In genomic region chr4:111811661-111812060, GRCh38 we compare ENCODE assay signal across 26 cellular contexts.
"Had no signal": no experiment of that assay in that cellular context is flagged by ENCODE, and none has a peak within 500 bp of the region (broad histone marks: within the 10 kb centered on the region; RNA-seq: fewer than 3 reads in every experiment).

No MANE protein-coding gene starts in this region.

- DNase-seq: stimulated activated CD4-positive, alpha-beta T cell treated with anti-CD3 and anti-CD28 coated beads, Interleukin-2, amount 100 ng/mL, for 24 hours; stimulated activated CD4-positive, alpha-beta T cell treated with anti-CD3 and anti-CD28 coated beads, Interleukin-2, amount 100 ng/mL, for 48 hours; stimulated activated CD4-positive, alpha-beta T cell treated with anti-CD3 and anti-CD28 coated beads, Interleukin-4, amount 100 ng/mL, for 1 hour; stimulated activated CD4-positive, alpha-beta T cell treated with anti-CD3 and anti-CD28 coated beads, Interleukin-4, amount 100 ng/mL, for 24 hours; stimulated activated CD4-positive, alpha-beta T cell treated with anti-CD3 and anti-CD28 coated beads, Interleukin-4, amount 100 ng/mL, for 4 hours; stimulated activated CD8-positive, alpha-beta memory T cell treated with anti-CD3 and anti-CD28 coated beads, Interleukin-4, amount 100 ng/mL, for 48 hours; stimulated activated naive B cell treated with anti-CD40 and anti-IgM and Interleukin-4, amounts not matched to agents 10 μg/mL and 1 μg/mL and 100 μg/mL, for 72 hours; stimulated activated naive CD4-positive, alpha-beta T cell; stimulated activated naive CD4-positive, alpha-beta T cell treated with Interleukin-2 at 50 U/mL for 16 hours; stimulated activated naive CD8-positive, alpha-beta T cell treated with anti-CD3 and anti-CD28 coated beads, Interleukin-15, amount 100 ng/mL, for 72 hours; stimulated activated naive CD8-positive, alpha-beta T cell treated with anti-CD3 and anti-CD28 coated beads, Interleukin-15, Interleukin-2, amounts not matched to agents 100 U/mL and 50 U/mL, for 24 hours; stomach; substantia nigra; testis; thyroid gland; tibial artery; transverse colon; upper lobe of left lung; upper lobe of right lung; uterus had no signal

- FAIRE-seq: urothelium cell line had no signal

- H3K4me3 ChIP-seq: stomach, testis, thoracic aorta, thyroid gland, tibial artery, tibial nerve, transverse colon, upper lobe of left lung, upper lobe of right lung, uterus, vagina had no signal

- H3K4me1 ChIP-seq: stomach, testis, thyroid gland, tibial artery, tibial nerve, transverse colon, upper lobe of left lung, upper lobe of right lung, uterus, vagina had no signal

- H3K27ac ChIP-seq: stomach, testis, thoracic aorta, thyroid gland, tibial artery, tibial nerve, transverse colon, upper lobe of left lung, upper lobe of right lung, uterus, vagina had no signal

- H3K9me3 ChIP-seq: testis, thoracic aorta, thyroid gland, tibial artery, transverse colon, upper lobe of left lung, upper lobe of right lung, uterus, vagina had no signal

- H3K27me3 ChIP-seq: stomach, testis, thyroid gland, tibial nerve, transverse colon, upper lobe of left lung, upper lobe of right lung, uterus, vagina had no signal

- H3K36me3 ChIP-seq: stomach, thoracic aorta, thyroid gland, tibial artery, tibial nerve, transverse colon, upper lobe of left lung, upper lobe of right lung, uterus, vagina had no signal

- ATAC-seq: stimulated activated effector memory CD8-positive, alpha-beta T cell treated with anti-CD3 and anti-CD28 coated beads, Interleukin-12 subunit alpha, Interleukin-12 subunit beta, amount 100 ng/mL, for 72 hours; stimulated activated memory B cell treated with anti-CD40 and anti-IgM and Interleukin-4, amounts not matched to agents 10 μg/mL and 1 μg/mL and 100 μg/mL, for 72 hours; stimulated activated naive B cell treated with anti-CD40 and anti-IgM and Interleukin-4, amounts not matched to agents 10 μg/mL and 1 μg/mL and 100 μg/mL, for 72 hours; stimulated activated naive CD8-positive, alpha-beta T cell treated with anti-CD3 and anti-CD28 coated beads, Interleukin-15, amount 100 ng/mL, for 72 hours; stimulated activated naive CD8-positive, alpha-beta T cell treated with anti-CD3 and anti-CD28 coated beads, Interleukin-15, Interleukin-2, amounts not matched to agents 100 U/mL and 50 U/mL, for 24 hours; upper lobe of right lung had no signal
